ENCODE assay signal across 2 cellular contexts in genomic region chr3:36991923-36992805, GRCh38.
TF ChIP-seq lines count a peak whose summit lies in the region.

No MANE protein-coding gene starts in this region.

TF ChIP-seq in endothelial cell of umbilical vein, 7 proteins besides CTCF, POLR2A, EP300 and RAD21 (continued from another document):
- TF ChIP-seq, protein P1, sequence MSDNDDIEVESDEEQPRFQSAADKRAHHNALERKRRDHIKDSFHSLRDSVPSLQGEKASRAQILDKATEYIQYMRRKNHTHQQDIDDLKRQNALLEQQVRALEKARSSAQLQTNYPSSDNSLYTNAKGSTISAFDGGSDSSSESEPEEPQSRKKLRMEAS (IDR thresholded peaks at IDR 0.05; ENCODE audit: insufficient read depth, insufficient read length): no peak
- TF ChIP-seq GATA2 (IDR thresholded peaks at IDR 0.05; ENCODE audit: insufficient read depth, insufficient read length, low read depth, low read length): no peak
- TF ChIP-seq EZH2 (IDR thresholded peaks at IDR 0.05; ENCODE audit: borderline replicate concordance, low read depth, low read length, severe bottlenecking): no peak
- no peak for TF ChIP-seq FOS (IDR thresholded peaks at IDR 0.05; ENCODE audit: borderline replicate concordance, insufficient read depth, low read length)
- no peak for TF ChIP-seq JUN (IDR thresholded peaks at IDR 0.05; ENCODE audit: borderline replicate concordance, insufficient read depth, insufficient read length, low read depth)
- no peak for TF ChIP-seq POLR2AphosphoS5 (IDR thresholded peaks at IDR 0.05; ENCODE audit: insufficient read depth, low read depth, low read length)

TF ChIP-seq in WTC11, 78 proteins besides CTCF, POLR2A, EP300 and RAD21 (continued from another document):
- TF ChIP-seq STAT6 (CRISPR knock-in tag; conservative IDR thresholded peaks at IDR 0.05; ENCODE audit: low read depth) (no peak), TP53 (CRISPR knock-in tag; IDR thresholded peaks at IDR 0.05) (no peak), ATF1 (CRISPR knock-in tag; IDR thresholded peaks at IDR 0.05) (no peak), NR2C2 (CRISPR knock-in tag; IDR thresholded peaks at IDR 0.05) (no peak), ATF6 (CRISPR knock-in tag; IDR thresholded peaks at IDR 0.05) (no peak), HMGA2 (CRISPR knock-in tag; IDR thresholded peaks at IDR 0.05) (no peak)
- TF ChIP-seq, protein P2, sequence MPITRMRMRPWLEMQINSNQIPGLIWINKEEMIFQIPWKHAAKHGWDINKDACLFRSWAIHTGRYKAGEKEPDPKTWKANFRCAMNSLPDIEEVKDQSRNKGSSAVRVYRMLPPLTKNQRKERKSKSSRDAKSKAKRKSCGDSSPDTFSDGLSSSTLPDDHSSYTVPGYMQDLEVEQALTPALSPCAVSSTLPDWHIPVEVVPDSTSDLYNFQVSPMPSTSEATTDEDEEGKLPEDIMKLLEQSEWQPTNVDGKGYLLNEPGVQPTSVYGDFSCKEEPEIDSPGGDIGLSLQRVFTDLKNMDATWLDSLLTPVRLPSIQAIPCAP (CRISPR knock-in tag; IDR thresholded peaks at IDR 0.05): no peak
TF ChIP-seq in WTC11: peak in this region for 0.
